ENCODE assay signal across 13 cellular contexts in genomic region chr19:38730470-38730730, GRCh38. TPM values are rescaled to one million over a fixed set of nuclear protein-coding genes. Genes with fewer than 3 reads are reported as not detected.
DNase-seq lines count a peak whose midpoint lies in the region; ATAC-seq and TF ChIP-seq lines count a peak whose summit lies in the region.
"Had no signal": no experiment of that assay in that cellular context is flagged by ENCODE, and none has a peak within 500 bp of the region (broad histone marks: within the 10 kb centered on the region; RNA-seq: fewer than 3 reads in every experiment).

No MANE protein-coding gene starts in this region.

- peak overlapping the region in 1 of 3 donors; percentile 35 for H3K27ac ChIP-seq in thyroid gland

- no peak for DNase-seq in activated naive CD4-positive, alpha-beta T cell treated with anti-CD3 and anti-CD28 coated beads, Interleukin-2, amount 50 U/mL, for 72 hours (ENCODE audit: low spot score in 2 of 2)
- no peak for DNase-seq in activated naive CD4-positive, alpha-beta T cell treated with anti-CD3 and anti-CD28 coated beads, Interleukin-2, amount 50 U/mL, for 16 hours
- DNase-seq in mesothelial cell of epicardium (ENCODE audit: low spot score in 2 of 2, unreplicated experiment in 2 of 2) (no peak), type B pancreatic cell (ENCODE audit: extremely low spot score, unreplicated experiment) (no peak), thyroid gland (no peak), NCI-H2196 treated with DMSO at 0.1 percent for 48 hours (lab: John Stamatoyannopoulos, UW; ENCODE audit: unreplicated experiment) (no peak)
- DNase-seq in activated naive CD8-positive, alpha-beta T cell treated with anti-CD3 and anti-CD28 coated beads, Interleukin-2, amount 50 U/mL, for 24 hours: no peak
- DNase-seq: stimulated activated naive CD8-positive, alpha-beta T cell treated with anti-CD3 and anti-CD28 coated beads, Interleukin-15, Interleukin-2, amounts not matched to agents 100 U/mL and 50 U/mL, for 24 hours had no signal

- no peak for ATAC-seq in activated naive CD4-positive, alpha-beta T cell treated with anti-CD3 and anti-CD28 coated beads, Interleukin-2, amount 50 U/mL, for 72 hours
- ATAC-seq in activated T-helper 17 cell treated with anti-CD3 and anti-CD28 coated beads, Interleukin-2, amount 50 U/mL, for 72 hours (replicated peaks): no peak
- ATAC-seq in activated naive CD8-positive, alpha-beta T cell treated with anti-CD3 and anti-CD28 coated beads, Interleukin-2, amount 50 U/mL, for 24 hours: no peak
- ATAC-seq: mucosa of descending colon had no signal

- 95% methylated on average over 7 of the region's 7 CpGs for WGBS in thyroid gland, 2 donors

- H3K36me3 ChIP-seq in thyroid gland: peaks cover 44 to 45% of the 10 kb centered on the region in 2 donors

- no peaks in the 10 kb centered on the region for H3K27me3 Mint-ChIP-seq in activated T-helper 17 cell treated with anti-CD3 and anti-CD28 coated beads, Interleukin-2, amount 50 U/mL, for 72 hours
- H3K27me3 Mint-ChIP-seq in mesothelial cell of epicardium (ENCODE audit: low read depth) (peaks cover 1% of the 10 kb centered on the region), type B pancreatic cell (peaks cover 3% of the 10 kb centered on the region)
- H3K27me3 Mint-ChIP-seq in activated naive CD8-positive, alpha-beta T cell treated with anti-CD3 and anti-CD28 coated beads, Interleukin-2, amount 50 U/mL, for 24 hours: no peaks in the 10 kb centered on the region
- H3K27me3 Mint-ChIP-seq: effector memory CD8-positive, alpha-beta T cell had no signal

- H3K4me3 Mint-ChIP-seq in activated T-helper 17 cell treated with anti-CD3 and anti-CD28 coated beads, Interleukin-2, amount 50 U/mL, for 72 hours: no peak overlapping the region
- H3K4me3 Mint-ChIP-seq in mesothelial cell of epicardium (no peak overlapping the region), type B pancreatic cell (no peak overlapping the region)
- no peak overlapping the region for H3K4me3 Mint-ChIP-seq in activated naive CD8-positive, alpha-beta T cell treated with anti-CD3 and anti-CD28 coated beads, Interleukin-2, amount 50 U/mL, for 24 hours

- no peaks in the 10 kb centered on the region for H3K9me3 ChIP-seq in thyroid gland
- H3K9me3 ChIP-seq: mucosa of descending colon had no signal

- H3K4me3 ChIP-seq in thyroid gland (replicated peaks in 1 of 3): no peak overlapping the region
- H3K4me3 ChIP-seq: mucosa of descending colon had no signal

- peak overlapping the region; percentile 18 to 62 for H3K27ac Mint-ChIP-seq in activated naive CD4-positive, alpha-beta T cell treated with anti-CD3 and anti-CD28 coated beads, Interleukin-2, amount 50 U/mL, for 72 hours
- H3K27ac Mint-ChIP-seq in activated T-helper 17 cell treated with anti-CD3 and anti-CD28 coated beads, Interleukin-2, amount 50 U/mL, for 72 hours: peak overlapping the region; percentile 82
- H3K27ac Mint-ChIP-seq in mesothelial cell of epicardium (peak overlapping the region; percentile 59), type B pancreatic cell (peak overlapping the region; percentile 61)
- H3K27ac Mint-ChIP-seq in activated naive CD8-positive, alpha-beta T cell treated with anti-CD3 and anti-CD28 coated beads, Interleukin-2, amount 50 U/mL, for 24 hours: no peak overlapping the region

- H3K27me3 ChIP-seq in thyroid gland: no peaks in the 10 kb centered on the region

- TF ChIP-seq CTCF in mesothelial cell of epicardium (IDR thresholded peaks at IDR 0.05; ENCODE audit: unreplicated experiment) (no peak), type B pancreatic cell (conservative IDR thresholded peaks at IDR 0.05) (no peak), thyroid gland (IDR thresholded peaks at IDR 0.05) (no peak)

- H3K4me1 Mint-ChIP-seq in activated T-helper 17 cell treated with anti-CD3 and anti-CD28 coated beads, Interleukin-2, amount 50 U/mL, for 72 hours: peaks cover 15% of the 10 kb centered on the region
- H3K4me1 Mint-ChIP-seq in mesothelial cell of epicardium (peaks cover 9% of the 10 kb centered on the region), type B pancreatic cell (ENCODE audit: unreplicated experiment) (peaks cover 5% of the 10 kb centered on the region)
- H3K4me1 Mint-ChIP-seq in activated naive CD8-positive, alpha-beta T cell treated with anti-CD3 and anti-CD28 coated beads, Interleukin-2, amount 50 U/mL, for 24 hours: peaks cover 29% of the 10 kb centered on the region

- H3K36me3 Mint-ChIP-seq in activated naive CD4-positive, alpha-beta T cell treated with anti-CD3 and anti-CD28 coated beads, Interleukin-2, amount 50 U/mL, for 72 hours: no peaks in the 10 kb centered on the region
- H3K36me3 Mint-ChIP-seq in activated T-helper 17 cell treated with anti-CD3 and anti-CD28 coated beads, Interleukin-2, amount 50 U/mL, for 72 hours (ENCODE audit: low read depth): peaks cover 70% of the 10 kb centered on the region
- H3K36me3 Mint-ChIP-seq in mesothelial cell of epicardium (peaks cover 21% of the 10 kb centered on the region), type B pancreatic cell (peaks cover 9% of the 10 kb centered on the region)
- peaks cover 18% of the 10 kb centered on the region for H3K36me3 Mint-ChIP-seq in activated naive CD8-positive, alpha-beta T cell treated with anti-CD3 and anti-CD28 coated beads, Interleukin-2, amount 50 U/mL, for 24 hours (ENCODE audit: low read depth)

- intact Hi-C loops in thyroid gland (cut with DNase I): loop anchor here (5.0 kb wide), 1 partner anchor 83 kb away; the partner anchor contains the start of gene ACTN4

- no peaks in the 10 kb centered on the region for H3K9me3 Mint-ChIP-seq in activated naive CD4-positive, alpha-beta T cell treated with anti-CD3 and anti-CD28 coated beads, Interleukin-2, amount 50 U/mL, for 72 hours
- H3K9me3 Mint-ChIP-seq in activated T-helper 17 cell treated with anti-CD3 and anti-CD28 coated beads, Interleukin-2, amount 50 U/mL, for 72 hours: no peaks in the 10 kb centered on the region
- no peaks in the 10 kb centered on the region for H3K9me3 Mint-ChIP-seq in mesothelial cell of epicardium
- no peaks in the 10 kb centered on the region for H3K9me3 Mint-ChIP-seq in type B pancreatic cell
- H3K9me3 Mint-ChIP-seq in activated naive CD8-positive, alpha-beta T cell treated with anti-CD3 and anti-CD28 coated beads, Interleukin-2, amount 50 U/mL, for 24 hours: no peaks in the 10 kb centered on the region
- H3K9me3 Mint-ChIP-seq: effector memory CD8-positive, alpha-beta T cell had no signal

- H3K4me1 ChIP-seq in thyroid gland: peaks cover 13 to 24% of the 10 kb centered on the region in 2 donors

- TF ChIP-seq POLR2A in thyroid gland (IDR thresholded peaks at IDR 0.05): no peak

RNA-seq across cellular contexts. Expression of gene CAPN12, which starts 13.9 kb away (rescaled TPM):
- total RNA-seq in activated naive CD4-positive, alpha-beta T cell treated with anti-CD3 and anti-CD28 coated beads, Interleukin-2, amount 50 U/mL, for 72 hours: 1 to 10 TPM; 1.6 to 9.0 TPM
- total RNA-seq in activated T-helper 17 cell treated with anti-CD3 and anti-CD28 coated beads, Interleukin-2, amount 50 U/mL, for 72 hours: 10 to 100 TPM in 1 of 2 donors, 1 to 10 TPM in 1; 3.8 to 75.3 TPM
- total RNA-seq in mesothelial cell of epicardium (6.1 to 6.8 TPM (median 6.7 TPM) in 3 replicates), type B pancreatic cell (ENCODE audit: low replicate concordance) (3.0 and 4.5 TPM in 2 replicates), thyroid gland (1 to 10 TPM in 2 of 4 donors, not detected in 2; 1.6 to 2.0 TPM)

RNA-seq across cellular contexts. Expression of gene LGALS7, which starts 42.9 kb away (rescaled TPM):
- not detected for total RNA-seq in activated naive CD4-positive, alpha-beta T cell treated with anti-CD3 and anti-CD28 coated beads, Interleukin-2, amount 50 U/mL, for 72 hours
- not detected for total RNA-seq in activated T-helper 17 cell treated with anti-CD3 and anti-CD28 coated beads, Interleukin-2, amount 50 U/mL, for 72 hours
- total RNA-seq in mesothelial cell of epicardium (not detected in 3 replicates), type B pancreatic cell (ENCODE audit: low replicate concordance) (1.8 and 1.9 TPM in 2 replicates), thyroid gland (not detected)
- total RNA-seq: cardiac septum, left colon, mucosa of descending colon had no signal

RNA-seq across cellular contexts. Expression of gene LGALS7B, which starts 58.6 kb away (rescaled TPM):
- not detected for total RNA-seq in activated naive CD4-positive, alpha-beta T cell treated with anti-CD3 and anti-CD28 coated beads, Interleukin-2, amount 50 U/mL, for 72 hours
- total RNA-seq in activated T-helper 17 cell treated with anti-CD3 and anti-CD28 coated beads, Interleukin-2, amount 50 U/mL, for 72 hours: not detected
- 1.2 TPM in 1 of 3 replicates, not detected in the others for total RNA-seq in mesothelial cell of epicardium
- total RNA-seq in type B pancreatic cell (ENCODE audit: low replicate concordance): not detected in 2 replicates
- not detected for total RNA-seq in thyroid gland
- total RNA-seq: cardiac septum, left colon, mucosa of descending colon had no signal
